Comparison of ENCODE assay signal across 8 cellular contexts in genomic region chr12:66693901-66694513, GRCh38. TPM values are rescaled to one million over a fixed set of nuclear protein-coding genes. Genes with fewer than 3 reads are reported as not detected.
DNase-seq lines count a peak whose midpoint lies in the region; ATAC-seq and TF ChIP-seq lines count a peak whose summit lies in the region.

No MANE protein-coding gene starts in this region.

- H3K9me3 ChIP-seq in CD8-positive, alpha-beta T cell (ENCODE audit: low read length): no peaks in the 10 kb centered on the region
- H3K9me3 ChIP-seq in T-helper 17 cell (ENCODE audit: control insufficient read depth, low read length, poor library complexity, severe bottlenecking) (no peaks in the 10 kb centered on the region), esophagus squamous epithelium (no peaks in the 10 kb centered on the region)

- 0 to 6% methylated on average over 1 of the region's 1 CpG for WGBS in esophagus squamous epithelium, 2 donors

- peak; percentile 77 for TF ChIP-seq CTCF in CD8-positive, alpha-beta T cell (IDR thresholded peaks at IDR 0.05)
- TF ChIP-seq CTCF in esophagus squamous epithelium (IDR thresholded peaks at IDR 0.05) (peak; percentile 22 to 65 (median 49)), nephron (IDR thresholded peaks at IDR 0.05; ENCODE audit: unreplicated experiment in 3 of 3) (peak; percentile 60 to 71 (median 70))

- POLR2A ChIA-PET in CD8-positive, alpha-beta T cell (lab: Charles Lee): no interaction called here

- peak; percentile 78 for ATAC-seq in CD8-positive, alpha-beta T cell
- ATAC-seq in GM18858 (IDR thresholded peaks at IDR 0.05; ENCODE audit: unreplicated experiment) (peak; percentile 82), HG02981 (IDR thresholded peaks at IDR 0.05; ENCODE audit: unreplicated experiment) (peak; percentile 80), T-helper 17 cell (peak; percentile 83)

- no peak overlapping the region for H3K4me3 ChIP-seq in CD8-positive, alpha-beta T cell (ENCODE audit: low read depth, low read length)
- H3K4me3 ChIP-seq in esophagus squamous epithelium: no peak overlapping the region

- no peak overlapping the region for H3K4me3 Mint-ChIP-seq in CD8-positive, alpha-beta T cell
- no peak overlapping the region for H3K4me3 Mint-ChIP-seq in T-helper 17 cell
- no peak overlapping the region for H3K4me3 Mint-ChIP-seq in nephron

- no peak overlapping the region for H3K27ac Mint-ChIP-seq in CD8-positive, alpha-beta T cell
- H3K27ac Mint-ChIP-seq in T-helper 17 cell (no peak overlapping the region), nephron (peak overlapping the region in 1 of 3 experiments; percentile 15)

- no peaks in the 10 kb centered on the region for H3K27me3 ChIP-seq in CD8-positive, alpha-beta T cell (ENCODE audit: insufficient read depth, low read length)
- H3K27me3 ChIP-seq in esophagus squamous epithelium: no peaks in the 10 kb centered on the region

- peaks cover 23% of the 10 kb centered on the region for H3K4me1 Mint-ChIP-seq in CD8-positive, alpha-beta T cell (ENCODE audit: low read depth)
- H3K4me1 Mint-ChIP-seq in T-helper 17 cell: peaks cover 3% of the 10 kb centered on the region
- H3K4me1 Mint-ChIP-seq in nephron: peaks cover 16% of the 10 kb centered on the region

- H3K4me1 ChIP-seq in CD8-positive, alpha-beta T cell (ENCODE audit: insufficient read depth, low read length): peaks cover 11% of the 10 kb centered on the region
- H3K4me1 ChIP-seq in esophagus squamous epithelium: no peaks in the 10 kb centered on the region

- TF ChIP-seq POLR2A in esophagus squamous epithelium (IDR thresholded peaks at IDR 0.05): no peak

- DNase-seq in CD8-positive, alpha-beta T cell: peak in 1 of 7 experiments; percentile 20
- DNase-seq in NCI-H1694 (lab: John Stamatoyannopoulos, UW) (peak; percentile 65), T-helper 17 cell (no peak), esophagus squamous epithelium (lab: John Stamatoyannopoulos, UW) (no peak)
- no peak for DNase-seq in NK-92 treated with Interleukin-12 subunit alpha and Interleukin-12 subunit beta, amount 100 ng/mL, for 24 hours (lab: John Stamatoyannopoulos, UW)

- H3K27ac ChIP-seq in CD8-positive, alpha-beta T cell (ENCODE audit: low read depth, low read length): no peak overlapping the region
- no peak overlapping the region for H3K27ac ChIP-seq in esophagus squamous epithelium

- intact Hi-C loops in CD8-positive, alpha-beta T cell (cut with DNase I, micrococcal nuclease): loop anchor here (1.0 to 5.0 kb wide), 6 partner anchors 15 to 1802 kb away; no protein-coding TSS in a partner anchor
- intact Hi-C loops in esophagus squamous epithelium (cut with DNase I): no loop called here

- no peaks in the 10 kb centered on the region for H3K36me3 ChIP-seq in CD8-positive, alpha-beta T cell (ENCODE audit: insufficient read depth, low read length)
- no peaks in the 10 kb centered on the region for H3K36me3 ChIP-seq in esophagus squamous epithelium

- no peaks in the 10 kb centered on the region for H3K36me3 Mint-ChIP-seq in CD8-positive, alpha-beta T cell
- H3K36me3 Mint-ChIP-seq in T-helper 17 cell (ENCODE audit: low read depth) (peaks cover 3% of the 10 kb centered on the region), nephron (ENCODE audit: low read depth) (no peaks in the 10 kb centered on the region)

- H3K9me3 Mint-ChIP-seq in CD8-positive, alpha-beta T cell: no peaks in the 10 kb centered on the region
- H3K9me3 Mint-ChIP-seq in nephron: no peaks in the 10 kb centered on the region

- no peaks in the 10 kb centered on the region for H3K27me3 Mint-ChIP-seq in CD8-positive, alpha-beta T cell (ENCODE audit: low read depth)
- peaks cover 47% of the 10 kb centered on the region for H3K27me3 Mint-ChIP-seq in T-helper 17 cell
- H3K27me3 Mint-ChIP-seq in nephron (ENCODE audit: low read depth): no peaks in the 10 kb centered on the region

- CTCF ChIA-PET in CD8-positive, alpha-beta T cell (lab: Charles Lee): interaction anchor here (0.6 to 8.0 kb wide), 14 partner anchors 12 to 426 kb away, joined by 3 to 101 read pairs (median 4); no protein-coding TSS in a partner anchor

RNA-seq across cellular contexts. Expression of gene GRIP1, which starts 15.1 kb away (rescaled TPM):
- 1 to 10 TPM in 1 of 2 experiments, under 1 TPM in 1; 0.73 to 1.7 TPM for total RNA-seq in CD8-positive, alpha-beta T cell
- 1 to 10 TPM; 2.4 to 3.7 TPM for total RNA-seq in T-helper 17 cell
- total RNA-seq in esophagus squamous epithelium: 10 to 100 TPM in 2 of 4 donors, 1 to 10 TPM in 2; 4.9 to 15.9 (median 11.0) TPM
